20 cellular contexts compared by ENCODE assay signal in the genomic region with DNA sequence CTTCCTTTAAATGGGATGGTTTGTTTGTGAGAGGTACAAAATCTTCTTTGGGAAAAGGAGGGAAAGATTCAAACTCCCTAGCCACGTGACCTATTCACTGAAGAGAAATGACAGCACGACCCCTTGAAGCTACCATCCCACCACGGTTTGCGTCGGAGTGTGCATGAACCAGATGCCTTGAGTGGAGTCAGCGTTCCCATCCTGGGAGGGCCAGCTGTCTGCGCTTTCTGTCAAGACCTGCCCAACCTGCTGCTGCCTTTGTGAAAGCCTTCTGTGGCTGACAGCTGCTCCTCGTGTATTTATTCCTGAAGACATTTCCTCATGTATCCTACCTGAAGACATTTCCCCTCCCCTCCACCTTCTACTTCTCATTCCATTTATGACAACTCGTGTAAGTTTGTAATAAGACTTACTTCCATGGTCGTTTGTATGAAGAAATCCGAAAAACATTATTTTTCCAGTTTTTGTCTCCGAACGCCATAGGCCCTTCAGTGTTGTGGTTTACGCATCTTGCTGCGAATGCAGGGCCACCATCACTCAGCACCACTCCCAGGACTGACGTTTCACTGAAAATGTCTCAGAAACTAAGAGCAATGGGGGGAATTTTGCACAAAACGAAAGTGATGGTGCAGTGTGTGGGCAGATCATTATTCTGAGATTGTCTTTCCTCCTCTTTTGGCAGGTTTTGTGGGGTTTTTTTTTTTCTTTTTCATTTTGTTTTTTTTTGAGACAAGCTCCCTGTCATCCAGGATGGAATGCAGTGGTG. TPM values are rescaled to one million over a fixed set of nuclear protein-coding genes. Genes with fewer than 3 reads are reported as not detected.
DNase-seq lines count a peak whose midpoint lies in the region; ATAC-seq and TF ChIP-seq lines count a peak whose summit lies in the region.
"Had no signal": no experiment of that assay in that cellular context is flagged by ENCODE, and none has a peak within 500 bp of the region (broad histone marks: within the 10 kb centered on the region; RNA-seq: fewer than 3 reads in every experiment).

No MANE protein-coding gene starts in this region.

- no peaks in the 10 kb centered on the region for H3K9me3 Mint-ChIP-seq in activated T-cell treated with anti-CD3 and anti-CD28 coated beads, Interleukin-2, amount 50 U/mL, for 24 hours
- H3K9me3 Mint-ChIP-seq in CD4-positive, alpha-beta memory T cell: no peaks in the 10 kb centered on the region
- H3K9me3 Mint-ChIP-seq: activated B cell treated with CpG ODN at 0.5 μM for 24 hours; activated T-helper 2 cell treated with anti-CD3 and anti-CD28 coated beads, Interferon-gamma antibody, Interleukin-2, Interleukin-4, amounts not matched to agents 10 μg/mL and 5 μg/mL and 100 μg/mL, durations not matched to agents 14 hours and 24 hours and 36 hours; CD8-positive, alpha-beta T cell; nephron had no signal

- no peak overlapping the region for H3K4me3 ChIP-seq in CD4-positive, alpha-beta memory T cell (ENCODE audit: low read length in 2 of 2)
- H3K4me3 ChIP-seq: lung, tibial artery had no signal

- intact Hi-C loops in CD4-positive, alpha-beta memory T cell (cut with micrococcal nuclease): no loop called here

- H3K27ac ChIP-seq in CD4-positive, alpha-beta memory T cell (ENCODE audit: low read depth, low read length): no peak overlapping the region
- H3K27ac ChIP-seq: tibial artery had no signal

- peak overlapping the region; percentile 27 for H3K27ac Mint-ChIP-seq in activated T-cell treated with anti-CD3 and anti-CD28 coated beads, Interleukin-2, amount 50 U/mL, for 24 hours
- no peak overlapping the region for H3K27ac Mint-ChIP-seq in CD4-positive, alpha-beta memory T cell
- H3K27ac Mint-ChIP-seq: activated B cell treated with CpG ODN at 0.5 μM for 24 hours; activated T-helper 2 cell treated with anti-CD3 and anti-CD28 coated beads, Interferon-gamma antibody, Interleukin-2, Interleukin-4, amounts not matched to agents 10 μg/mL and 5 μg/mL and 100 μg/mL, durations not matched to agents 14 hours and 24 hours and 36 hours; CD8-positive, alpha-beta T cell; nephron had no signal

- H3K4me1 ChIP-seq in CD4-positive, alpha-beta memory T cell (ENCODE audit: insufficient read depth, low read length): no peaks in the 10 kb centered on the region
- H3K4me1 ChIP-seq: tibial artery had no signal

- no peak for DNase-seq in activated T-cell treated with anti-CD3 and anti-CD28 coated beads, Interleukin-2, amount 50 U/mL, for 24 hours
- DNase-seq in activated T-cell treated with anti-CD3 and anti-CD28 coated beads, Interleukin-2, amount 50 U/mL, for 1 hour: no peak
- DNase-seq in omental fat pad (ENCODE audit: low spot score) (no peak), SW 1271 (lab: John Stamatoyannopoulos, UW) (no peak), iPS-NIHi11 (ENCODE audit: low spot score) (no peak)
- DNase-seq in CD4-positive, alpha-beta memory T cell: no peak
- DNase-seq: activated B cell treated with CpG ODN at 0.5 μM for 24 hours; aorta; CD8-positive, alpha-beta T cell; foreskin melanocyte; H7; Kasumi-1; NCI-H146; NCI-H526 treated with DMSO at 0.1 percent for 48 hours; tibial artery had no signal

- no peaks in the 10 kb centered on the region for H3K9me3 ChIP-seq in CD4-positive, alpha-beta memory T cell (ENCODE audit: control insufficient read depth in 1 of 2, low read length in 2 of 2)
- H3K9me3 ChIP-seq: tibial artery had no signal

- no peaks in the 10 kb centered on the region for H3K27me3 Mint-ChIP-seq in activated T-cell treated with anti-CD3 and anti-CD28 coated beads, Interleukin-2, amount 50 U/mL, for 24 hours
- no peaks in the 10 kb centered on the region for H3K27me3 Mint-ChIP-seq in CD4-positive, alpha-beta memory T cell
- H3K27me3 Mint-ChIP-seq: activated B cell treated with CpG ODN at 0.5 μM for 24 hours had no signal

- POLR2A ChIA-PET in CD4-positive, alpha-beta memory T cell (lab: Charles Lee; ENCODE audit: partially characterized antibody): no interaction called here

- H3K4me3 Mint-ChIP-seq in activated T-cell treated with anti-CD3 and anti-CD28 coated beads, Interleukin-2, amount 50 U/mL, for 24 hours: no peak overlapping the region
- no peak overlapping the region for H3K4me3 Mint-ChIP-seq in CD4-positive, alpha-beta memory T cell
- H3K4me3 Mint-ChIP-seq: activated B cell treated with CpG ODN at 0.5 μM for 24 hours; CD8-positive, alpha-beta T cell; nephron had no signal

- CTCF ChIA-PET in CD4-positive, alpha-beta memory T cell (lab: Charles Lee; ENCODE audit: partially characterized antibody): interaction anchor here (0.8 to 1.5 kb wide), 3 partner anchors 24 to 230 kb away, joined by 3 to 4 read pairs (median 3); no protein-coding TSS in a partner anchor

- H3K4me1 Mint-ChIP-seq in activated T-cell treated with anti-CD3 and anti-CD28 coated beads, Interleukin-2, amount 50 U/mL, for 24 hours (ENCODE audit: low read depth): peaks cover 10% of the 10 kb centered on the region
- H3K4me1 Mint-ChIP-seq in CD4-positive, alpha-beta memory T cell: peaks cover 0 to 2% (median 0%) of the 10 kb centered on the region in 4 donors
- H3K4me1 Mint-ChIP-seq: activated B cell treated with CpG ODN at 0.5 μM for 24 hours had no signal

- TF ChIP-seq CTCF in omental fat pad (IDR thresholded peaks at IDR 0.05): no peak

- no peaks in the 10 kb centered on the region for H3K27me3 ChIP-seq in CD4-positive, alpha-beta memory T cell (ENCODE audit: insufficient read depth, low read length)
- H3K27me3 ChIP-seq: tibial artery had no signal

- no peaks in the 10 kb centered on the region for H3K36me3 Mint-ChIP-seq in activated T-cell treated with anti-CD3 and anti-CD28 coated beads, Interleukin-2, amount 50 U/mL, for 24 hours (ENCODE audit: low read depth)
- H3K36me3 Mint-ChIP-seq in CD4-positive, alpha-beta memory T cell: no peaks in the 10 kb centered on the region
- H3K36me3 Mint-ChIP-seq: CD8-positive, alpha-beta T cell had no signal

- ATAC-seq in GM19023 (IDR thresholded peaks at IDR 0.05; ENCODE audit: unreplicated experiment): peak; percentile 60
- peak; percentile 87 for ATAC-seq in HG03469 (IDR thresholded peaks at IDR 0.05; ENCODE audit: unreplicated experiment)
- ATAC-seq in omental fat pad (ENCODE audit: low FRiP score): peak; percentile 61
- ATAC-seq: CD8-positive, alpha-beta T cell had no signal

- H3K36me3 ChIP-seq in CD4-positive, alpha-beta memory T cell (ENCODE audit: insufficient read depth, low read length): no peaks in the 10 kb centered on the region
- H3K36me3 ChIP-seq: tibial artery had no signal

RNA-seq across cellular contexts. Expression of a gene that starts 18.9 kb away (rescaled TPM):
- total RNA-seq in omental fat pad: 10 to 100 TPM in 1 of 4 donors, 1 to 10 TPM in 3; 6.3 to 11.2 (median 8.2) TPM
- 10 to 100 TPM; 10.2 to 12.6 TPM for total RNA-seq in CD4-positive, alpha-beta memory T cell
- polyA plus RNA-seq in CD4-positive, alpha-beta memory T cell: 1 to 10 TPM; 1.5 to 2.2 TPM
